In the genomic region with DNA sequence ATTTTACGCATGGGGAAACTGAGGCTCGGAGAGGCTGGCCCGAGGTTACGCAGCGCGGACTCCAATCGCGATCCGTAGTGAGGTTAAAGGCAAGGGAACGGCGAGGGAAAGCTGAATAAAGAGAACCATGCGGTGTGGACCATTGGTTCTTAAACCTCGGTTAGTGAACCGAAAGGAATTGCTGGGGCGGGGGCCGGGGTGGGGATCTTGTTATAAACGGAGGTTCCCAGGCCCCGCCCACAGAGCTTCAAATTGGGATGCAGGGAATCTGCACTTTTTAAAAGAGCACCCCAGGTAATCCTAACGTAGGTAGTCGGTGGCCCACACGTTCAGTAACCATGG, we compare ENCODE assay signal across 8 cellular contexts. TPM values are rescaled to one million over a fixed set of nuclear protein-coding genes. Genes with fewer than 3 reads are reported as not detected.
DNase-seq lines count a peak whose midpoint lies in the region; ATAC-seq and TF ChIP-seq lines count a peak whose summit lies in the region.

No MANE protein-coding gene starts in this region.

- no peak for TF ChIP-seq CTCF in DND-41 (IDR thresholded peaks at IDR 0.05; ENCODE audit: borderline replicate concordance, extremely low read depth, low read length, poor library complexity, severe bottlenecking)
- no peak for TF ChIP-seq CTCF in brain microvascular endothelial cell (IDR thresholded peaks at IDR 0.05; ENCODE audit: low read depth, low read length, missing control alignments)

- in situ Hi-C loops in brain microvascular endothelial cell (cut with HindIII; ENCODE audit: low pct_ligation_motif_present, low sequenced_read_pairs): no loop called here

- no peak for ATAC-seq in DND-41 (ENCODE audit: insufficient read depth, low read depth)
- ATAC-seq in GM21526 (IDR thresholded peaks at IDR 0.05; ENCODE audit: low FRiP score, unreplicated experiment): no peak

- H3K27ac ChIP-seq in DND-41 (ENCODE audit: low read length): peak overlapping the region; percentile 1; the same call in 1 of the 2 replicates
- peak overlapping the region; percentile 62 for H3K27ac ChIP-seq in brain microvascular endothelial cell
- peak overlapping the region; percentile 57 for H3K27ac ChIP-seq in mesodermal cell (ENCODE audit: low read depth, low read length, severe bottlenecking)

- H3K4me1 ChIP-seq in DND-41 (ENCODE audit: insufficient read depth, low read length): peaks cover 33% of the 10 kb centered on the region
- H3K4me1 ChIP-seq in mesodermal cell (ENCODE audit: control insufficient read depth, insufficient read depth, low read length, poor library complexity, severe bottlenecking): no peaks in the 10 kb centered on the region

- H3K79me2 ChIP-seq in DND-41 (ENCODE audit: insufficient read depth, low read length): peaks cover 43% of the 10 kb centered on the region

- WGBS in mesodermal cell (ENCODE audit: insufficient coverage in 2 of 2), 2 experiments: 0 to 1% methylated on average over 18 to 21 of the region's 21 CpGs

- peak; percentile 11 for DNase-seq in DND-41
- DNase-seq in M059J (ENCODE audit: low read depth): peak; percentile 16
- no peak for DNase-seq in brain microvascular endothelial cell
- no peak for DNase-seq in HuH-7.5 (ENCODE audit: low spot score)
- no peak for DNase-seq in NCI-H1105 treated with DMSO at 0.1 percent for 48 hours (lab: John Stamatoyannopoulos, UW)
- DNase-seq in cortex of kidney (lab: John Stamatoyannopoulos, UW): no peak

- H3K27me3 ChIP-seq in DND-41 (ENCODE audit: insufficient read depth, low read length, poor library complexity) (no peaks in the 10 kb centered on the region), brain microvascular endothelial cell (replicated peaks) (no peaks in the 10 kb centered on the region)

- peaks cover 23% of the 10 kb centered on the region for H3K36me3 ChIP-seq in DND-41 (ENCODE audit: insufficient read depth, low read length)
- peaks cover 9% of the 10 kb centered on the region for H3K36me3 ChIP-seq in brain microvascular endothelial cell (replicated peaks)
- H3K36me3 ChIP-seq in mesodermal cell (ENCODE audit: control insufficient read depth, insufficient read depth, low read length): peaks cover 20% of the 10 kb centered on the region

- peak overlapping the region; percentile 80 for H3K4me2 ChIP-seq in DND-41 (ENCODE audit: insufficient read depth, low read length)

- H3K9me3 ChIP-seq in DND-41 (ENCODE audit: insufficient read depth, low read length, severe bottlenecking) (no peaks in the 10 kb centered on the region), mesodermal cell (ENCODE audit: control insufficient read depth, low read length) (no peaks in the 10 kb centered on the region)

- H4K20me1 ChIP-seq in DND-41 (ENCODE audit: insufficient read depth, low read length): peaks cover 20% of the 10 kb centered on the region; the same call in 1 of the 2 replicates

- H3K4me3 ChIP-seq in DND-41 (ENCODE audit: low read depth in 1 of 2, low read length in 2 of 2) (peak overlapping the region; percentile 81 to 100), brain microvascular endothelial cell (ENCODE audit: low read depth, low read length) (peak overlapping the region; percentile 94), mesodermal cell (ENCODE audit: extremely low read depth, insufficient read depth, low read length, poor library complexity, severe bottlenecking) (peak overlapping the region; percentile 88)

- H3K9ac ChIP-seq in DND-41 (ENCODE audit: low read depth, low read length): peak overlapping the region; percentile 94

- peak overlapping the region; percentile 89 for H2AFZ ChIP-seq in DND-41 (ENCODE audit: low read depth, low read length)

RNA-seq across cellular contexts. Expression of a gene that starts 0.5 kb away (rescaled TPM):
- 6.9 and 9.7 TPM in 2 replicates for total RNA-seq in M059J (2014; rRNA removed; shearing (Covaris generic))
- polyA plus RNA-seq in mesodermal cell (2013, experiment 1 of 2): 12.8 TPM
- polyA plus RNA-seq in mesodermal cell (2013, experiment 2 of 2): 12.8 TPM

RNA-seq across cellular contexts. Expression of a gene that starts 0.6 kb away (rescaled TPM):
- 10.3 and 13.6 TPM in 2 replicates for total RNA-seq in M059J (2014; rRNA removed; shearing (Covaris generic))
- 43.3 TPM for polyA plus RNA-seq in mesodermal cell (2013, experiment 1 of 2)
- 42.0 TPM for polyA plus RNA-seq in mesodermal cell (2013, experiment 2 of 2)

Comparison
In these comparisons a context has a peak if more than half of its experiments do, and no peak if none do; other contexts are left out.
1. DNase-seq: peak in DND-41 (single experiment) and M059J (single experiment); none in brain microvascular endothelial cell (single experiment), HuH-7.5 (single experiment), NCI-H1105 treated with DMSO at 0.1 percent for 48 hours (single experiment) and cortex of kidney (single experiment).
2. H3K27ac ChIP-seq: peak in every context shown above with its lines; median percentile 62 in brain microvascular endothelial cell; 57 in mesodermal cell; 1 in DND-41.
3. Peak in every context shown above with its lines, with median percentiles within 50 percentile points of each other: H3K4me3 ChIP-seq.